19 cellular contexts compared by ENCODE assay signal in genomic region chr5:40227366-40227765, GRCh38.
"Had no signal": no experiment of that assay in that cellular context is flagged by ENCODE, and none has a peak within 500 bp of the region (broad histone marks: within the 10 kb centered on the region; RNA-seq: fewer than 3 reads in every experiment).

No MANE protein-coding gene starts in this region.

- H3K27me3 ChIP-seq: brain microvascular endothelial cell, tibial nerve, uterus had no signal

- H3K27ac ChIP-seq: brain microvascular endothelial cell, left ventricle myocardium inferior, prostate gland, tibial nerve, uterus had no signal

- DNase-seq: activated CD4-positive, alpha-beta memory T cell treated with anti-CD3 and anti-CD28 coated beads for 36 hours; activated CD4-positive, alpha-beta T cell treated with anti-CD3 and anti-CD28 coated beads for 36 hours; activated gamma-delta T cell; activated naive CD4-positive, alpha-beta T cell treated with anti-CD3 and anti-CD28 coated beads, Interleukin-2, amount 50 U/mL, for 16 hours; activated naive CD8-positive, alpha-beta T cell treated with anti-CD3 and anti-CD28 coated beads, Interleukin-2, amount 50 U/mL, for 24 hours; activated T-cell treated with anti-CD3 and anti-CD28 coated beads, Interleukin-2, amount 50 U/mL, for 72 hours; anterior cingulate cortex; brain microvascular endothelial cell; central memory CD4-positive, alpha-beta T cell; effector memory CD4-positive, alpha-beta T cell; left ventricle myocardium inferior; naive thymus-derived CD4-positive, alpha-beta T cell; stimulated activated CD4-positive, alpha-beta T cell treated with anti-CD3 and anti-CD28 coated beads, Interleukin-4, amount 100 ng/mL, for 24 hours; stimulated activated naive CD8-positive, alpha-beta T cell treated with anti-CD3 and anti-CD28 coated beads, Interleukin-15, amount 100 ng/mL, for 72 hours; T-helper 9 cell; uterus had no signal

- H3K27me3 Mint-ChIP-seq: activated CD4-positive, alpha-beta memory T cell treated with anti-CD3 and anti-CD28 coated beads for 36 hours; activated CD4-positive, alpha-beta T cell treated with anti-CD3 and anti-CD28 coated beads for 36 hours; activated naive CD8-positive, alpha-beta T cell treated with anti-CD3 and anti-CD28 coated beads, Interleukin-2, amount 50 U/mL, for 24 hours; stimulated activated naive CD8-positive, alpha-beta T cell treated with anti-CD3 and anti-CD28 coated beads, Interleukin-15, amount 100 ng/mL, for 72 hours had no signal

- H3K4me3 Mint-ChIP-seq: activated CD4-positive, alpha-beta memory T cell treated with anti-CD3 and anti-CD28 coated beads for 36 hours; activated CD4-positive, alpha-beta T cell treated with anti-CD3 and anti-CD28 coated beads for 36 hours; activated naive CD8-positive, alpha-beta T cell treated with anti-CD3 and anti-CD28 coated beads, Interleukin-2, amount 50 U/mL, for 24 hours; activated T-cell treated with anti-CD3 and anti-CD28 coated beads, Interleukin-2, amount 50 U/mL, for 72 hours; naive thymus-derived CD4-positive, alpha-beta T cell; stimulated activated naive CD8-positive, alpha-beta T cell treated with anti-CD3 and anti-CD28 coated beads, Interleukin-15, amount 100 ng/mL, for 72 hours; WTC11 had no signal

- H3K36me3 ChIP-seq: brain microvascular endothelial cell, left ventricle myocardium inferior, prostate gland, tibial nerve, uterus had no signal

- H3K9me3 ChIP-seq: left ventricle myocardium inferior, prostate gland, tibial nerve, uterus had no signal

- H3K4me3 ChIP-seq: left ventricle myocardium inferior, prostate gland, tibial nerve, uterus had no signal

- H3K4me1 ChIP-seq: left ventricle myocardium inferior, prostate gland, uterus had no signal

- H3K27ac Mint-ChIP-seq: activated naive CD8-positive, alpha-beta T cell treated with anti-CD3 and anti-CD28 coated beads, Interleukin-2, amount 50 U/mL, for 24 hours; activated T-cell treated with anti-CD3 and anti-CD28 coated beads, Interleukin-2, amount 50 U/mL, for 72 hours; naive thymus-derived CD4-positive, alpha-beta T cell; stimulated activated naive CD8-positive, alpha-beta T cell treated with anti-CD3 and anti-CD28 coated beads, Interleukin-15, amount 100 ng/mL, for 72 hours; WTC11 had no signal

- H3K36me3 Mint-ChIP-seq: activated CD4-positive, alpha-beta memory T cell treated with anti-CD3 and anti-CD28 coated beads for 36 hours; WTC11 had no signal

- ATAC-seq: activated CD4-positive, alpha-beta T cell treated with anti-CD3 and anti-CD28 coated beads for 36 hours; activated naive CD8-positive, alpha-beta T cell treated with anti-CD3 and anti-CD28 coated beads, Interleukin-2, amount 50 U/mL, for 24 hours; activated T-cell treated with anti-CD3 and anti-CD28 coated beads, Interleukin-2, amount 50 U/mL, for 72 hours; naive thymus-derived CD4-positive, alpha-beta T cell; stimulated activated naive CD8-positive, alpha-beta T cell treated with anti-CD3 and anti-CD28 coated beads, Interleukin-15, amount 100 ng/mL, for 72 hours had no signal

- H3K9me3 Mint-ChIP-seq: activated CD4-positive, alpha-beta memory T cell treated with anti-CD3 and anti-CD28 coated beads for 36 hours; activated naive CD8-positive, alpha-beta T cell treated with anti-CD3 and anti-CD28 coated beads, Interleukin-2, amount 50 U/mL, for 24 hours; activated T-cell treated with anti-CD3 and anti-CD28 coated beads, Interleukin-2, amount 50 U/mL, for 72 hours; stimulated activated naive CD8-positive, alpha-beta T cell treated with anti-CD3 and anti-CD28 coated beads, Interleukin-15, amount 100 ng/mL, for 72 hours; WTC11 had no signal
